15 cellular contexts compared by ENCODE assay signal in genomic region chr10:68271104-68271882, GRCh38. TPM values are rescaled to one million over a fixed set of nuclear protein-coding genes. Genes with fewer than 3 reads are reported as not detected.
DNase-seq lines count a peak whose midpoint lies in the region; ATAC-seq and TF ChIP-seq lines count a peak whose summit lies in the region.
"Had no signal": no experiment of that assay in that cellular context is flagged by ENCODE, and none has a peak within 500 bp of the region (broad histone marks: within the 10 kb centered on the region; RNA-seq: fewer than 3 reads in every experiment).

No MANE protein-coding gene starts in this region.

- no peak for ATAC-seq in GM18517 (IDR thresholded peaks at IDR 0.05; ENCODE audit: unreplicated experiment)
- ATAC-seq: upper lobe of right lung had no signal

- no peaks in the 10 kb centered on the region for H3K36me3 ChIP-seq in A673 (ENCODE audit: insufficient read depth, low read length, poor library complexity, severe bottlenecking)
- H3K36me3 ChIP-seq: upper lobe of right lung had no signal

- TF ChIP-seq CTCF in A673 (conservative IDR thresholded peaks at IDR 0.05; ENCODE audit: low read depth, low read length), result no peak

- H3K4me1 ChIP-seq in A673 (ENCODE audit: insufficient read depth, low read length, poor library complexity, severe bottlenecking), result peaks cover 12% of the 10 kb centered on the region
- H3K4me1 ChIP-seq: upper lobe of right lung had no signal

- H3K4me3 ChIP-seq in A673 (ENCODE audit: low read depth, low read length, poor library complexity, severe bottlenecking), result no peak overlapping the region
- H3K4me3 ChIP-seq: upper lobe of right lung had no signal

- H3K9me3 ChIP-seq in A673 (ENCODE audit: low read depth, low read length, poor library complexity, severe bottlenecking), result no peaks in the 10 kb centered on the region
- H3K9me3 ChIP-seq: upper lobe of right lung had no signal

- DNase-seq in A673 (ENCODE audit: low spot score) (peak; percentile 89), HUDEP-2 (lab: John Stamatoyannopoulos, UW; ENCODE audit: unreplicated experiment in 76 of 76) (peak in 72 of 76 experiments; percentile 6 to 86 (median 56)), amniotic epithelial cell (ENCODE audit: low read depth) (peak; percentile 57), iPS-NIHi7 (ENCODE audit: extremely low spot score) (peak; percentile 26), GM19238 (ENCODE audit: insufficient read length, low spot score) (no peak), DMS 273 (lab: John Stamatoyannopoulos, UW; ENCODE audit: unreplicated experiment) (no peak)
- DNase-seq in central memory CD4-positive, alpha-beta T cell, result no peak
- DNase-seq: activated CD4-positive, alpha-beta T cell treated with anti-CD3 and anti-CD28 coated beads, Interleukin-2, amount 10 ng/mL, durations not matched to agents 24 days and 14 days; DND-41; NCI-H2107; T-helper 2 cell; upper lobe of right lung had no signal

- no peaks in the 10 kb centered on the region for H3K27me3 ChIP-seq in A673 (replicated peaks; ENCODE audit: insufficient read depth, low read depth, low read length, poor library complexity)
- H3K27me3 ChIP-seq: upper lobe of right lung had no signal

- peak overlapping the region; percentile 8 for H3K27ac ChIP-seq in A673 (ENCODE audit: low read depth, low read length, poor library complexity, severe bottlenecking)
- H3K27ac ChIP-seq: upper lobe of right lung had no signal

- intact Hi-C loops in A673 (cut with micrococcal nuclease; ENCODE audit: unreplicated experiment), result no loop called here

- POLR2A ChIA-PET in A673 (lab: Charles Lee; ENCODE audit: low non-redundant PET), result no interaction called here

- CTCF ChIA-PET in A673 (lab: Charles Lee), result no interaction called here

- no TSS peak for BruUV-seq in A673 (replicated peaks; lab: Mats Ljungman, UMichigan)

RNA-seq across cellular contexts. Expression of gene ATOH7, which starts 39.4 kb away (rescaled TPM):
- total RNA-seq in A673 (2021), result not detected in 2 replicates
- total RNA-seq: activated CD4-positive, alpha-beta T cell treated with anti-CD3 and anti-CD28 coated beads, Interleukin-2, amount 10 ng/mL, durations not matched to agents 24 days and 14 days; B cell; osteoblast; upper lobe of right lung had no signal

Comparison
In these comparisons a context has a peak if more than half of its experiments do, and no peak if none do; other contexts are left out.
1. DNase-seq: peak in A673 (single experiment), HUDEP-2 (72 of 76), amniotic epithelial cell (single experiment) and iPS-NIHi7 (single experiment); none in GM19238 (single experiment), central memory CD4-positive, alpha-beta T cell (single experiment) and DMS 273 (single experiment).